In the genomic region with DNA sequence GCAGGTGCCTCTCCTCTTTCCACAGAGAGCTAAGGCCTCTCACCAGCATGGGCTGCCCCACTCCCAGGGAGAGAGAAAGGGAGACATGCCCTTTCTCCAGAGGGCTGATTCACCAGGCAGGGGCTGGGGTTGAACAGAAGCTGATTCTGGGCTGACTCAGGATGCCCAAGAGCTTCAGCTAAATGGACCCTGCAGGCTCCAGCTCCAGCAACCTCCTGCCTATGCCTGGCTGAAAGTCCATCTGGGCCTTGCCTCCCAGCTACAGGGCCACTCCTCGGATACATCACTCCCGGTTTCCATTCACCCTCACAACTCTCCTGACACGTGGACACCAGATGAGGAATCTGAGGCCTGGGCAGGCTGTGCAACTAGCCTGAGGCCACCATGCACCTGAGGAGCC, we compare ENCODE assay signal across 18 cellular contexts.
"Had no signal": no experiment of that assay in that cellular context is flagged by ENCODE, and none has a peak within 500 bp of the region (broad histone marks: within the 10 kb centered on the region; RNA-seq: fewer than 3 reads in every experiment).

No MANE protein-coding gene starts in this region.

- H3K4me1 Mint-ChIP-seq: activated CD4-positive, alpha-beta T cell treated with anti-CD3 and anti-CD28 coated beads, Interleukin-2, amount 10 ng/mL, durations not matched to agents 7 days and 5 days; activated naive CD8-positive, alpha-beta T cell treated with anti-CD3 and anti-CD28 coated beads for 36 hours; immature natural killer cell; nephron had no signal

- H3K4me3 ChIP-seq: coronary artery, esophagus squamous epithelium, heart left ventricle, psoas muscle, right lobe of liver, stomach, testis, upper lobe of right lung had no signal

- H3K4me1 ChIP-seq: esophagus squamous epithelium, heart left ventricle, psoas muscle, right lobe of liver, stomach, testis, upper lobe of right lung had no signal

- H3K27me3 ChIP-seq: heart left ventricle, right lobe of liver, testis, upper lobe of right lung had no signal

- H3K9me3 ChIP-seq: esophagus squamous epithelium, heart left ventricle, psoas muscle, right lobe of liver, stomach, testis, upper lobe of right lung had no signal

- H3K36me3 Mint-ChIP-seq: activated naive CD8-positive, alpha-beta T cell treated with anti-CD3 and anti-CD28 coated beads for 36 hours; brain; immature natural killer cell had no signal

- H3K9me3 Mint-ChIP-seq: activated CD4-positive, alpha-beta T cell treated with anti-CD3 and anti-CD28 coated beads, Interleukin-2, amount 10 ng/mL, durations not matched to agents 7 days and 5 days; activated naive CD8-positive, alpha-beta T cell treated with anti-CD3 and anti-CD28 coated beads for 36 hours had no signal

- H3K36me3 ChIP-seq: esophagus squamous epithelium, heart left ventricle, right lobe of liver, stomach, upper lobe of right lung had no signal

- H3K27me3 Mint-ChIP-seq: activated naive CD8-positive, alpha-beta T cell treated with anti-CD3 and anti-CD28 coated beads for 36 hours had no signal

- H3K27ac ChIP-seq: coronary artery, esophagus squamous epithelium, heart left ventricle, psoas muscle, right lobe of liver, stomach, testis, upper lobe of right lung had no signal

- ATAC-seq: psoas muscle had no signal

- H3K4me3 Mint-ChIP-seq: activated CD4-positive, alpha-beta T cell treated with anti-CD3 and anti-CD28 coated beads, Interleukin-2, amount 10 ng/mL, durations not matched to agents 7 days and 5 days; activated naive CD8-positive, alpha-beta T cell treated with anti-CD3 and anti-CD28 coated beads for 36 hours; brain; immature natural killer cell; nephron had no signal

- H3K27ac Mint-ChIP-seq: activated CD4-positive, alpha-beta T cell treated with anti-CD3 and anti-CD28 coated beads, Interleukin-2, amount 10 ng/mL, durations not matched to agents 7 days and 5 days; activated naive CD8-positive, alpha-beta T cell treated with anti-CD3 and anti-CD28 coated beads for 36 hours; brain; immature natural killer cell had no signal

- DNase-seq: activated CD4-positive, alpha-beta T cell treated with anti-CD3 and anti-CD28 coated beads, Interleukin-2, amount 10 ng/mL, durations not matched to agents 7 days and 5 days; activated CD4-positive, CD25-positive, alpha-beta regulatory T cell; activated CD8-positive, alpha-beta memory T cell treated with anti-CD3 and anti-CD28 coated beads for 24 hours; activated gamma-delta T cell treated with Interleukin-2 at 50 U/mL for 16 hours; activated naive CD8-positive, alpha-beta T cell treated with anti-CD3 and anti-CD28 coated beads for 36 hours; amygdala; central memory CD4-positive, alpha-beta T cell; esophagus squamous epithelium; heart left ventricle; immature natural killer cell; psoas muscle; right lobe of liver; stomach; testis; upper lobe of right lung had no signal
